In the genomic region with DNA sequence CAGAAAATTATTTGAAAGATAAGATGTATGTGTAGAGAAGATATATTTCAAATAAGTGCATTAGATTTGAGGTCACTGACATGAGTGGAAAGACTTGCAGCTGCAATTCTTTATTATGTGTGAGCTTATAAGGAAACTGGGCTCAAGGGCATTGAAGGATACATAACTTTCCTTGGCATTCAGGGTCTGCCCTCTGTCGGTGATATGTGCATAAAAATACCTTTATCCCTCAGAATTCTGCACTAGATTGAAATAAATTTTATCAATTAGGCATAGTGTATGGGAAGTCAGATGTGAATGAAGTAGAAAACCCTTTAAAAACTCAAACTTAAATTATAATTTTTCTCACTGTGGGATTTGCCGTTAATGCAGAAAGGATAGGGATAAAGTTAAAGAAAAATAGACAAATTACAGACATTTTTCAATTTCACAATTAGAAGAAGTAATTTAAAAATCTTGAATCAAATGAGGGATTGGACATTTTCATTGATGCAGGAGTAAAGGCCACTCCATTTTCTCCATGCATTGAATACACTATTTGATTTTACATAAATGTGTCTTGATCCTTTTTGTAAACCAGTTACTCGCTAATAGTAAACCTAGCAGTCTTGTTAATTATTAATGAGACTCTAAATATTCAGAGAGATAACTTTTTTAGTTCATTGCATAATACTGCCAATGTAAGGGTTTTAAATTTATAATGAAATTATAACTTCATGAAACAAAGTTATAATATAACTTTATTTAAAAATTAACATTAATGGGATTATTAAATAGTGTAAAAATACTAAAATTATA, we compare ENCODE assay signal across 11 cellular contexts. TPM values are rescaled to one million over a fixed set of nuclear protein-coding genes. Genes with fewer than 3 reads are reported as not detected.
A peak's percentile ranks its signal among the peaks of the same experiment; 100 is the strongest.
DNase-seq lines count a peak whose midpoint lies in the region; ATAC-seq and TF ChIP-seq lines count a peak whose summit lies in the region.
"Had no signal": no experiment of that assay in that cellular context is flagged by ENCODE, and none has a peak within 500 bp of the region (broad histone marks: within the 10 kb centered on the region; RNA-seq: fewer than 3 reads in every experiment).

No MANE protein-coding gene starts in this region.

- in situ Hi-C loops in KBM-7 (cut with MboI; ENCODE audit: low pct_unique_long_range_greater_than_20kb, low sequenced_read_pairs), result no loop called here

- no peaks in the 10 kb centered on the region for H3K36me3 Mint-ChIP-seq in CD4-positive, alpha-beta T cell (ENCODE audit: low read depth)

- no peak overlapping the region for H3K4me3 ChIP-seq in BJ (ENCODE audit: low read depth, low read length)

- no peaks in the 10 kb centered on the region for H3K36me3 ChIP-seq in BJ (ENCODE audit: control insufficient read depth, insufficient read depth, low read length)

- no peaks in the 10 kb centered on the region for H3K9me3 Mint-ChIP-seq in CD4-positive, alpha-beta T cell

- no peak overlapping the region for H3K4me3 Mint-ChIP-seq in CD4-positive, alpha-beta T cell
- H3K4me3 Mint-ChIP-seq: activated CD8-positive, alpha-beta T cell treated with anti-CD3 and anti-CD28 coated beads, Interleukin-2, amount 10 ng/mL, durations not matched to agents 7 days and 5 days had no signal

- intact Hi-C loops in CD4-positive, alpha-beta T cell (cut with DNase I, micrococcal nuclease), result loop anchor here in 1 of 2 experiments (5.0 kb wide), 1 partner anchor 767 kb away; no protein-coding TSS in a partner anchor

- no peak for ATAC-seq in CD4-positive, alpha-beta T cell (ENCODE audit: poor library complexity)
- ATAC-seq in GM18517 (IDR thresholded peaks at IDR 0.05; ENCODE audit: unreplicated experiment), result no peak
- ATAC-seq in GM18873 (IDR thresholded peaks at IDR 0.05; ENCODE audit: low FRiP score, unreplicated experiment), result no peak
- ATAC-seq: activated CD8-positive, alpha-beta T cell treated with anti-CD3 and anti-CD28 coated beads, Interleukin-2, amount 10 ng/mL, durations not matched to agents 7 days and 5 days; sciatic nerve had no signal

- TF ChIP-seq CTCF in BJ (IDR thresholded peaks at IDR 0.05; ENCODE audit: insufficient read depth, low read depth, low read length), result peak; percentile 14; the same call in 1 of the 2 replicates
- no peak for TF ChIP-seq CTCF in CD4-positive, alpha-beta T cell (IDR thresholded peaks at IDR 0.05)

- DNase-seq in BJ (ENCODE audit: low read depth), result no peak
- peak; percentile 20 for DNase-seq in KBM-7
- DNase-seq in amniotic epithelial cell (ENCODE audit: low read depth), result peak; percentile 17
- DNase-seq in left kidney (ENCODE audit: low read depth, low spot score), result peak; percentile 8
- no peak for DNase-seq in globus pallidus (ENCODE audit: low spot score)
- DNase-seq in CD4-positive, alpha-beta T cell, result no peak
- DNase-seq: activated CD8-positive, alpha-beta T cell treated with anti-CD3 and anti-CD28 coated beads, Interleukin-2, amount 10 ng/mL, durations not matched to agents 7 days and 5 days had no signal

- no peaks in the 10 kb centered on the region for H3K27me3 ChIP-seq in BJ (ENCODE audit: control insufficient read depth, insufficient read depth, low read length)
- H3K27me3 ChIP-seq in CD4-positive, alpha-beta T cell (ENCODE audit: control insufficient read depth, insufficient read depth, low read length), result no peaks in the 10 kb centered on the region

- no peaks in the 10 kb centered on the region for H3K9me3 ChIP-seq in CD4-positive, alpha-beta T cell (ENCODE audit: control insufficient read depth, low read length)

- CTCF ChIA-PET in BJ (lab: Yijun Ruan, JAX), result no interaction called here
- CTCF ChIA-PET in CD4-positive, alpha-beta T cell (lab: Charles Lee), result interaction anchor here (1.0 kb wide), 1 partner anchor 765 kb away, joined by 3 read pairs; no protein-coding TSS in a partner anchor

- H3K27ac Mint-ChIP-seq in CD4-positive, alpha-beta T cell, result no peak overlapping the region
- H3K27ac Mint-ChIP-seq: activated CD8-positive, alpha-beta T cell treated with anti-CD3 and anti-CD28 coated beads, Interleukin-2, amount 10 ng/mL, durations not matched to agents 7 days and 5 days had no signal

- no peaks in the 10 kb centered on the region for H3K4me1 Mint-ChIP-seq in CD4-positive, alpha-beta T cell (ENCODE audit: low read depth)

- peaks cover 15% of the 10 kb centered on the region for H3K27me3 Mint-ChIP-seq in CD4-positive, alpha-beta T cell

- POLR2A ChIA-PET in BJ (lab: Charles Lee), result no interaction called here
- POLR2A ChIA-PET in CD4-positive, alpha-beta T cell (lab: Charles Lee), result no interaction called here

- H3K27ac ChIP-seq in CD4-positive, alpha-beta T cell (ENCODE audit: low read depth, low read length), result no peak overlapping the region

RNA-seq across cellular contexts. Expression of gene ETNPPL, which starts 21.0 kb away (rescaled TPM):
- polyA plus RNA-seq in BJ (2011; rRNA removed), result not detected in 2 replicates
- polyA minus RNA-seq in BJ (2011; rRNA and poly(A)+ RNA removed), result not detected in 2 replicates
- not detected for total RNA-seq in CD4-positive, alpha-beta T cell
- total RNA-seq: activated CD8-positive, alpha-beta T cell treated with anti-CD3 and anti-CD28 coated beads, Interleukin-2, amount 10 ng/mL, durations not matched to agents 7 days and 5 days; G401 had no signal

Comparison
In these comparisons a context has a peak if more than half of its experiments do, and no peak if none do; other contexts are left out.
1. DNase-seq: peak in KBM-7 (single experiment), amniotic epithelial cell (single experiment) and left kidney (single experiment); none in BJ (single experiment), globus pallidus (single experiment) and CD4-positive, alpha-beta T cell (0 of 10).